Comparison of ENCODE assay signal across 29 cellular contexts in the genomic region with DNA sequence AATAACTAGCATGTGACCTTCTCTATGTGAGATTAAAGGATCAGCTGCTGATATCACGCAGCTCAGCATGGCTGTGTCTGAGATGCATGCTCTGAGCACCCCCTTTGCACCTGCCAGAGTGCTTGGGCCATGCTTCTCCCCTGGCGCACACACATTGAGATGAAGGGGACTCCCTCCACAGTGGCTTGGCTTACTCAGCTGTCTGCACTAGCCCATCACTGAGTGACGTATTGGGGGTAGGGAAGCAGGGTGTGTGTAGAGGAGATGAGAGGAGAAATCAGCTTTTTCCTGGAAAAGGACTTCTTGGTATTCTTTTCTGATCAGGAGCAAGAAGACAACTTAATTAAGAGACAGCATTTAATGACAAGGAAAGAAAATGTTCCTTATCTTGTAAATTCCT.
"Had no signal": no experiment of that assay in that cellular context is flagged by ENCODE, and none has a peak within 500 bp of the region (broad histone marks: within the 10 kb centered on the region; RNA-seq: fewer than 3 reads in every experiment).

No MANE protein-coding gene starts in this region.

- H3K4me3 Mint-ChIP-seq: effector memory CD8-positive, alpha-beta T cell; endodermal cell; mesothelial cell of epicardium had no signal

- H3K27me3 ChIP-seq: dorsolateral prefrontal cortex, gastrocnemius medialis, heart right ventricle, left lung had no signal

- H3K4me1 ChIP-seq: esophagus squamous epithelium, gastrocnemius medialis, left lung, lower lobe of right lung had no signal

- H3K36me3 Mint-ChIP-seq: mesothelial cell of epicardium, naive B cell had no signal

- H3K27ac Mint-ChIP-seq: effector memory CD8-positive, alpha-beta T cell; endodermal cell; mesothelial cell of epicardium; naive B cell had no signal

- H3K4me1 Mint-ChIP-seq: endodermal cell had no signal

- DNase-seq: dermis blood vessel endothelial cell; dorsolateral prefrontal cortex; effector CD8-positive, alpha-beta T cell; effector memory CD8-positive, alpha-beta T cell; endodermal cell; erythroblast; esophagus squamous epithelium; foreskin fibroblast; foreskin melanocyte; gastrocnemius medialis; glutamatergic neuron; head of caudate nucleus; heart right ventricle; hippocampal formation; left cardiac atrium; left lung; left ventricle myocardium superior; lower lobe of right lung; mesenchymal stem cell; mucosa of descending colon; naive B cell had no signal

- ATAC-seq: effector memory CD8-positive, alpha-beta T cell; esophagus mucosa; gastrocnemius medialis; heart right ventricle; left lung; left ventricle myocardium superior; lower lobe of right lung; mucosa of descending colon had no signal

- H3K36me3 ChIP-seq: esophagus squamous epithelium, gastrocnemius medialis, heart right ventricle, left lung, lower lobe of right lung had no signal

- H3K9me3 Mint-ChIP-seq: endodermal cell had no signal

- H3K9me3 ChIP-seq: esophagus squamous epithelium, gastrocnemius medialis, heart right ventricle, left lung, lower lobe of right lung, mucosa of descending colon had no signal

- FAIRE-seq: colon, endometrium, islet of Langerhans, keratinocyte had no signal

- H3K4me3 ChIP-seq: coronary artery, dorsolateral prefrontal cortex, esophagus squamous epithelium, gastrocnemius medialis, heart right ventricle, left lung, lower lobe of right lung, mucosa of descending colon had no signal

- H3K27me3 Mint-ChIP-seq: effector memory CD8-positive, alpha-beta T cell had no signal

- H3K27ac ChIP-seq: coronary artery, dorsolateral prefrontal cortex, epithelial cell of prostate, esophagus squamous epithelium, gastrocnemius medialis, heart right ventricle, left lung, lower lobe of right lung had no signal
